In genomic region chr3:129421236-129421883, GRCh38 we compare ENCODE assay signal across 20 cellular contexts. TPM values are rescaled to one million over a fixed set of nuclear protein-coding genes. Genes with fewer than 3 reads are reported as not detected.
DNase-seq lines count a peak whose midpoint lies in the region; ATAC-seq and TF ChIP-seq lines count a peak whose summit lies in the region.
"Had no signal": no experiment of that assay in that cellular context is flagged by ENCODE, and none has a peak within 500 bp of the region (broad histone marks: within the 10 kb centered on the region; RNA-seq: fewer than 3 reads in every experiment).

No MANE protein-coding gene starts in this region.

- H3K4me2 ChIP-seq in neural progenitor cell: no peak overlapping the region

- H3F3A ChIP-seq in neural progenitor cell (ENCODE audit: low read depth): peaks cover 16% of the 10 kb centered on the region

- H3K4me3 ChIP-seq in neural progenitor cell: no peak overlapping the region
- H3K4me3 ChIP-seq: GM23248 had no signal

- no peak overlapping the region for H2AFZ ChIP-seq in neural progenitor cell (replicated peaks)
- H2AFZ ChIP-seq: GM23248 had no signal

- ATAC-seq in activated T-cell treated with anti-CD3 and anti-CD28 coated beads, Interleukin-2, amount 50 U/mL, for 72 hours (replicated peaks in 1 of 2): no peak
- ATAC-seq in T-helper 17 cell (no peak), GM18858 (IDR thresholded peaks at IDR 0.05; ENCODE audit: unreplicated experiment) (no peak)

- H3K27ac Mint-ChIP-seq in activated T-cell treated with anti-CD3 and anti-CD28 coated beads, Interleukin-2, amount 50 U/mL, for 24 hours: no peak overlapping the region
- H3K27ac Mint-ChIP-seq in activated T-cell treated with anti-CD3 and anti-CD28 coated beads, Interleukin-2, amount 50 U/mL, for 72 hours: no peak overlapping the region
- H3K27ac Mint-ChIP-seq in T-helper 17 cell (peak overlapping the region; percentile 9), neural progenitor cell (no peak overlapping the region)

- peak; percentile 6 for DNase-seq in activated T-cell treated with anti-CD3 and anti-CD28 coated beads, Interleukin-2, amount 50 U/mL, for 24 hours
- no peak for DNase-seq in activated T-cell treated with anti-CD3 and anti-CD28 coated beads, Interleukin-2, amount 50 U/mL, for 72 hours
- DNase-seq in T-helper 17 cell (no peak), neural progenitor cell (ENCODE audit: low spot score) (no peak), pons (ENCODE audit: low spot score) (no peak)
- no peak for DNase-seq in activated T-cell treated with anti-CD3 and anti-CD28 coated beads, Interleukin-2, amount 50 U/mL, for 48 hours
- DNase-seq: ACHN; C1 segment of cervical spinal cord; Calu3; CD4-positive, alpha-beta memory T cell; COR-L47; DMS53; DMS79 treated with DMSO at 0.1 percent for 48 hours; H7; HCEC 1CT had no signal

- H3K36me3 Mint-ChIP-seq in activated T-cell treated with anti-CD3 and anti-CD28 coated beads, Interleukin-2, amount 50 U/mL, for 24 hours (ENCODE audit: low read depth): no peaks in the 10 kb centered on the region
- H3K36me3 Mint-ChIP-seq in activated T-cell treated with anti-CD3 and anti-CD28 coated beads, Interleukin-2, amount 50 U/mL, for 72 hours (ENCODE audit: insufficient read depth in 2 of 2): peaks cover 0 to 2% of the 10 kb centered on the region in 2 donors
- H3K36me3 Mint-ChIP-seq in T-helper 17 cell (ENCODE audit: low read depth) (no peaks in the 10 kb centered on the region), neural progenitor cell (no peaks in the 10 kb centered on the region)
- H3K36me3 Mint-ChIP-seq: CD4-positive, alpha-beta memory T cell had no signal

- no peaks in the 10 kb centered on the region for H3K79me2 ChIP-seq in neural progenitor cell (ENCODE audit: low read depth)

- H3K4me1 ChIP-seq in neural progenitor cell: peaks cover 26% of the 10 kb centered on the region

- H3K36me3 ChIP-seq in neural progenitor cell: no peaks in the 10 kb centered on the region

- H3K9ac ChIP-seq in neural progenitor cell: no peak overlapping the region
- H3K9ac ChIP-seq: GM23248 had no signal

- no peaks in the 10 kb centered on the region for H3K27me3 Mint-ChIP-seq in activated T-cell treated with anti-CD3 and anti-CD28 coated beads, Interleukin-2, amount 50 U/mL, for 24 hours
- no peaks in the 10 kb centered on the region for H3K27me3 Mint-ChIP-seq in activated T-cell treated with anti-CD3 and anti-CD28 coated beads, Interleukin-2, amount 50 U/mL, for 72 hours (ENCODE audit: low read depth)
- no peaks in the 10 kb centered on the region for H3K27me3 Mint-ChIP-seq in T-helper 17 cell
- H3K27me3 Mint-ChIP-seq in neural progenitor cell (ENCODE audit: insufficient read depth, low read depth): peaks cover 10% of the 10 kb centered on the region
- H3K27me3 Mint-ChIP-seq: CD4-positive, alpha-beta memory T cell had no signal

- no peak overlapping the region for H3K27ac ChIP-seq in neural progenitor cell
- H3K27ac ChIP-seq: 22Rv1, GM23248 had no signal

- no peaks in the 10 kb centered on the region for H3K9me3 Mint-ChIP-seq in activated T-cell treated with anti-CD3 and anti-CD28 coated beads, Interleukin-2, amount 50 U/mL, for 24 hours
- peaks cover 0 to 4% of the 10 kb centered on the region in 2 donors for H3K9me3 Mint-ChIP-seq in activated T-cell treated with anti-CD3 and anti-CD28 coated beads, Interleukin-2, amount 50 U/mL, for 72 hours
- H3K9me3 Mint-ChIP-seq in neural progenitor cell: no peaks in the 10 kb centered on the region
- H3K9me3 Mint-ChIP-seq: CD4-positive, alpha-beta memory T cell had no signal

- H3K9me3 ChIP-seq in T-helper 17 cell (ENCODE audit: control insufficient read depth, low read length, poor library complexity, severe bottlenecking) (no peaks in the 10 kb centered on the region), neural progenitor cell (ENCODE audit: low read depth) (no peaks in the 10 kb centered on the region)

- H3K4me3 Mint-ChIP-seq in activated T-cell treated with anti-CD3 and anti-CD28 coated beads, Interleukin-2, amount 50 U/mL, for 24 hours: no peak overlapping the region
- no peak overlapping the region for H3K4me3 Mint-ChIP-seq in activated T-cell treated with anti-CD3 and anti-CD28 coated beads, Interleukin-2, amount 50 U/mL, for 72 hours
- H3K4me3 Mint-ChIP-seq in T-helper 17 cell: no peak overlapping the region
- peak overlapping the region; percentile 50 for H3K4me3 Mint-ChIP-seq in neural progenitor cell
- H3K4me3 Mint-ChIP-seq: CD4-positive, alpha-beta memory T cell had no signal

- TF ChIP-seq CTCF in neural progenitor cell (IDR thresholded peaks at IDR 0.05): no peak

- peaks cover 20% of the 10 kb centered on the region for H3K4me1 Mint-ChIP-seq in activated T-cell treated with anti-CD3 and anti-CD28 coated beads, Interleukin-2, amount 50 U/mL, for 24 hours (ENCODE audit: low read depth)
- peaks cover 26% of the 10 kb centered on the region for H3K4me1 Mint-ChIP-seq in activated T-cell treated with anti-CD3 and anti-CD28 coated beads, Interleukin-2, amount 50 U/mL, for 72 hours (ENCODE audit: low read depth)
- peaks cover 3% of the 10 kb centered on the region for H3K4me1 Mint-ChIP-seq in T-helper 17 cell
- H3K4me1 Mint-ChIP-seq in neural progenitor cell: peaks cover 23% of the 10 kb centered on the region
- H3K4me1 Mint-ChIP-seq: CD4-positive, alpha-beta memory T cell had no signal

- H3K27me3 ChIP-seq in neural progenitor cell: no peaks in the 10 kb centered on the region

- no peaks in the 10 kb centered on the region for H4K20me1 ChIP-seq in neural progenitor cell (ENCODE audit: low read depth)

RNA-seq across cellular contexts. Expression of gene EFCAB12, which starts 7.1 kb away (rescaled TPM):
- total RNA-seq in activated T-cell treated with anti-CD3 and anti-CD28 coated beads, Interleukin-2, amount 50 U/mL, for 72 hours: 1 to 10 TPM; 1.0 to 1.4 TPM
- total RNA-seq in T-helper 17 cell (1 to 10 TPM; 2.3 to 5.2 TPM), neural progenitor cell (ENCODE audit: low replicate concordance) (0.13 and 0.22 TPM in 2 replicates)
- total RNA-seq: Daoy, G401, GM23248 had no signal

RNA-seq across cellular contexts. Expression of gene MBD4, which starts 18.4 kb away (rescaled TPM):
- total RNA-seq in activated T-cell treated with anti-CD3 and anti-CD28 coated beads, Interleukin-2, amount 50 U/mL, for 72 hours: 10 to 100 TPM; 55.3 to 60.9 TPM
- 10 to 100 TPM; 44.7 to 49.4 TPM for total RNA-seq in T-helper 17 cell
- 35.0 and 46.3 TPM in 2 replicates for total RNA-seq in neural progenitor cell (ENCODE audit: low replicate concordance)

RNA-seq across cellular contexts. Expression of gene IFT122, which starts 18.7 kb away (rescaled TPM):
- 10 to 100 TPM; 20.5 to 26.9 TPM for total RNA-seq in activated T-cell treated with anti-CD3 and anti-CD28 coated beads, Interleukin-2, amount 50 U/mL, for 72 hours
- 10 to 100 TPM; 20.1 to 22.8 TPM for total RNA-seq in T-helper 17 cell
- 31.8 and 48.0 TPM in 2 replicates for total RNA-seq in neural progenitor cell (ENCODE audit: low replicate concordance)
